1 cellular context compared by ENCODE assay signal in the genomic region with DNA sequence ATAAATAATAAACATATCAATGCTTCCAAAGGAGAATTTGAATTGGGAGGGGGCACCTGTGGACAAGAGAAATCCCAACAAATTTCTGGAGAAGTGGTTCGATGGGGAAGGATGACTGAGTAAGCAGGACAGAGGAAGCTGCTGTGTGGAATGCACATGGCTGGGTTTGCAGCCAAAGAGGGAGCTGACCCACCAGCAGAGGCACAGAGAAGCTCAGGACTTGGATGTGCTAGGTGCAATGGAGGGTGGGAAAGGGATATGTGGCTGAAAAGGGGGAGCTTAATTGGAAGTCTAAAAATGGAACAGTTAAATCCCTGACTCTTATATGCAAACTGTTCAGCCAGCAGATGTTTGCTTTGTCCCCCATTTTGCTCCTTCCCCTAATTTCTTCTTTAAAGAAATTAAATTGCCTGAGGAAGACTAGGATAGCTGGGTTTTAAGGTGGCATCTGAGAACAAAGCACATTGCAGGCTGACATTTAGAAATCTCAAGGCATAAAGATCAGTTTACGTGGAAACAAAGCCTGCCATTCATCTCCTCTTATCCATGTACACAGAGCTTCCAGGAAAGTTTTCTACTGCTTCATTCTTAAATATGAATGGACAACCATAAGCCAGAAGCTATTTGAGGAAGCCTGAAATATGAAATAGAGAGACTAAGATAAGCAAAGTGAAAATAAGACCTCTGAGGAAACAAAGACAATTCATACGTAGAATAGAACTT.
TF ChIP-seq lines count a peak whose summit lies in the region.

No MANE protein-coding gene starts in this region.

TF ChIP-seq in H1, 55 proteins besides CTCF, POLR2A, EP300 and RAD21:
- TF ChIP-seq TEAD4 (IDR thresholded peaks at IDR 0.05; ENCODE audit: low read depth, low read length): no peak
- TF ChIP-seq GABPA (IDR thresholded peaks at IDR 0.05; ENCODE audit: borderline replicate concordance, insufficient read depth, low read length): no peak
- no peak for TF ChIP-seq KDM1A (IDR thresholded peaks at IDR 0.05; ENCODE audit: borderline replicate concordance, low read length)
- TF ChIP-seq, protein P1, sequence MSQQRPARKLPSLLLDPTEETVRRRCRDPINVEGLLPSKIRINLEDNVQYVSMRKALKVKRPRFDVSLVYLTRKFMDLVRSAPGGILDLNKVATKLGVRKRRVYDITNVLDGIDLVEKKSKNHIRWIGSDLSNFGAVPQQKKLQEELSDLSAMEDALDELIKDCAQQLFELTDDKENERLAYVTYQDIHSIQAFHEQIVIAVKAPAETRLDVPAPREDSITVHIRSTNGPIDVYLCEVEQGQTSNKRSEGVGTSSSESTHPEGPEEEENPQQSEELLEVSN (IDR thresholded peaks at IDR 0.05): no peak
- TF ChIP-seq KDM5A (IDR thresholded peaks at IDR 0.05; ENCODE audit: low read length): no peak
TF ChIP-seq in H1: peak in this region for 0.
